18 cellular contexts compared by ENCODE assay signal in genomic region chr2:52135235-52135634, GRCh38.
"Had no signal": no experiment of that assay in that cellular context is flagged by ENCODE, and none has a peak within 500 bp of the region (broad histone marks: within the 10 kb centered on the region; RNA-seq: fewer than 3 reads in every experiment).

No MANE protein-coding gene starts in this region.

- H3K4me1 Mint-ChIP-seq: activated naive CD4-positive, alpha-beta T cell treated with anti-CD3 and anti-CD28 coated beads, Interleukin-2, amount 50 U/mL, for 24 hours; stimulated activated memory B cell treated with anti-CD40 and anti-IgM and Interleukin-4, amounts not matched to agents 10 μg/mL and 1 μg/mL and 100 μg/mL, for 72 hours had no signal

- H3K4me3 Mint-ChIP-seq: activated naive CD4-positive, alpha-beta T cell treated with anti-CD3 and anti-CD28 coated beads, Interleukin-2, amount 50 U/mL, for 24 hours; natural killer cell treated with Interleukin-12 subunit alpha and Interleukin-12 subunit beta and Interleukin-15 and Interleukin-18, amount 100 ng/mL, for 72 hours; stimulated activated memory B cell treated with anti-CD40 and anti-IgM and Interleukin-4, amounts not matched to agents 10 μg/mL and 1 μg/mL and 100 μg/mL, for 72 hours had no signal

- H3K27me3 Mint-ChIP-seq: activated naive CD4-positive, alpha-beta T cell treated with anti-CD3 and anti-CD28 coated beads, Interleukin-2, amount 50 U/mL, for 24 hours; natural killer cell treated with Interleukin-12 subunit alpha and Interleukin-12 subunit beta and Interleukin-15 and Interleukin-18, amount 100 ng/mL, for 72 hours; stimulated activated memory B cell treated with anti-CD40 and anti-IgM and Interleukin-4, amounts not matched to agents 10 μg/mL and 1 μg/mL and 100 μg/mL, for 72 hours had no signal

- H3K27ac Mint-ChIP-seq: activated naive CD4-positive, alpha-beta T cell treated with anti-CD3 and anti-CD28 coated beads, Interleukin-2, amount 50 U/mL, for 24 hours; natural killer cell treated with Interleukin-12 subunit alpha and Interleukin-12 subunit beta and Interleukin-15 and Interleukin-18, amount 100 ng/mL, for 72 hours; stimulated activated memory B cell treated with anti-CD40 and anti-IgM and Interleukin-4, amounts not matched to agents 10 μg/mL and 1 μg/mL and 100 μg/mL, for 72 hours had no signal

- ATAC-seq: esophagus mucosa; gastrocnemius medialis; natural killer cell treated with Interleukin-12 subunit alpha and Interleukin-12 subunit beta and Interleukin-15 and Interleukin-18, amount 100 ng/mL, for 72 hours; sciatic nerve; stimulated activated memory B cell treated with anti-CD40 and anti-IgM and Interleukin-4, amounts not matched to agents 10 μg/mL and 1 μg/mL and 100 μg/mL, for 72 hours had no signal

- H3K27ac ChIP-seq: brain microvascular endothelial cell, dorsolateral prefrontal cortex, gastrocnemius medialis, left ventricle myocardium inferior, prostate gland, spleen, transverse colon had no signal

- DNase-seq: activated CD4-positive, alpha-beta T cell treated with anti-CD3 and anti-CD28 coated beads, Interleukin-2, amount 50 U/mL, for 1 hour; activated CD4-positive, CD25-positive, alpha-beta regulatory T cell; brain microvascular endothelial cell; dorsolateral prefrontal cortex; gastrocnemius medialis; kidney; left ventricle myocardium inferior; mesenchymal stem cell; nucleus accumbens; spleen; stimulated activated CD4-positive, alpha-beta T cell treated with anti-CD3 and anti-CD28 coated beads, Interleukin-1b, Interleukin-23, amount 100 ng/mL, for 48 hours; transverse colon had no signal

- H3K36me3 ChIP-seq: brain microvascular endothelial cell, gastrocnemius medialis, left ventricle myocardium inferior, prostate gland, spleen, transverse colon had no signal

- H3K9me3 ChIP-seq: gastrocnemius medialis, prostate gland, transverse colon had no signal

- H3K4me1 ChIP-seq: gastrocnemius medialis, left ventricle myocardium inferior, prostate gland, spleen, transverse colon had no signal

- H3K36me3 Mint-ChIP-seq: activated naive CD4-positive, alpha-beta T cell treated with anti-CD3 and anti-CD28 coated beads, Interleukin-2, amount 50 U/mL, for 24 hours; stimulated activated memory B cell treated with anti-CD40 and anti-IgM and Interleukin-4, amounts not matched to agents 10 μg/mL and 1 μg/mL and 100 μg/mL, for 72 hours had no signal

- H3K27me3 ChIP-seq: brain microvascular endothelial cell, dorsolateral prefrontal cortex, gastrocnemius medialis, spleen, transverse colon had no signal

- H3K4me3 ChIP-seq: dorsolateral prefrontal cortex, gastrocnemius medialis, left ventricle myocardium inferior, prostate gland, spleen, transverse colon had no signal
